Comparison of ENCODE assay signal across 8 cellular contexts in genomic region chr15:94327356-94327936, GRCh38.
DNase-seq lines count a peak whose midpoint lies in the region; ATAC-seq and TF ChIP-seq lines count a peak whose summit lies in the region.

No MANE protein-coding gene starts in this region.

- H3K9me3 Mint-ChIP-seq in natural killer cell, result no peaks in the 10 kb centered on the region
- H3K9me3 Mint-ChIP-seq in naive thymus-derived CD4-positive, alpha-beta T cell, result no peaks in the 10 kb centered on the region
- no peaks in the 10 kb centered on the region for H3K9me3 Mint-ChIP-seq in T-cell

- peak; percentile 77 for TF ChIP-seq CTCF in choroid plexus epithelial cell (conservative IDR thresholded peaks at IDR 0.05; ENCODE audit: low read depth, low read length)
- peak; percentile 75 for TF ChIP-seq CTCF in natural killer cell (IDR thresholded peaks at IDR 0.05)

- no peak overlapping the region for H3K27ac ChIP-seq in naive thymus-derived CD4-positive, alpha-beta T cell (ENCODE audit: low read depth, low read length)

- H3K4me1 Mint-ChIP-seq in natural killer cell (peaks cover 72 to 78% of the 10 kb centered on the region in 2 donors), T-cell (peaks cover 6 to 18% (median 8%) of the 10 kb centered on the region in 3 donors)
- H3K4me1 Mint-ChIP-seq in naive thymus-derived CD4-positive, alpha-beta T cell, result peaks cover 0 to 23% (median 4%) of the 10 kb centered on the region in 7 donors

- CTCF ChIA-PET in naive thymus-derived CD4-positive, alpha-beta T cell (lab: Charles Lee), result interaction anchor here (0.6 to 0.7 kb wide), 2 partner anchors 164 to 1297 kb away, joined by 3 read pairs; no protein-coding TSS in a partner anchor
- CTCF ChIA-PET in T-cell (lab: Charles Lee), result interaction anchor here in 1 of 2 donors (1.0 to 1.1 kb wide), 2 partner anchors 163 to 164 kb away, joined by 3 read pairs; no protein-coding TSS in a partner anchor

- POLR2A ChIA-PET in naive thymus-derived CD4-positive, alpha-beta T cell (lab: Charles Lee), result no interaction called here
- POLR2A ChIA-PET in T-cell (lab: Charles Lee), result no interaction called here

- H3K36me3 ChIP-seq in naive thymus-derived CD4-positive, alpha-beta T cell (ENCODE audit: control insufficient read depth in 2 of 3, insufficient read depth in 3 of 3, low read length in 3 of 3), result no peaks in the 10 kb centered on the region

- DNase-seq in Ammon's horn (ENCODE audit: low spot score) (peak; percentile 22), NCI-H2227 (lab: John Stamatoyannopoulos, UW; ENCODE audit: unreplicated experiment) (peak; percentile 49), choroid plexus epithelial cell (ENCODE audit: low read depth) (peak; percentile 69), natural killer cell (no peak), T-cell (no peak)
- no peak for DNase-seq in naive thymus-derived CD4-positive, alpha-beta T cell
- no peak for DNase-seq in NK-92 treated with Interleukin-12 subunit alpha and Interleukin-12 subunit beta, amount 100 ng/mL, for 24 hours (lab: John Stamatoyannopoulos, UW)

- peaks cover 0 to 8% of the 10 kb centered on the region in 2 donors for H3K4me1 ChIP-seq in naive thymus-derived CD4-positive, alpha-beta T cell (ENCODE audit: control insufficient read depth in 2 of 2, insufficient read depth in 2 of 2, low read length in 2 of 2)

- H3K9me3 ChIP-seq in naive thymus-derived CD4-positive, alpha-beta T cell (ENCODE audit: control insufficient read depth in 2 of 3, low read length in 3 of 3), result no peaks in the 10 kb centered on the region

- H3K27ac Mint-ChIP-seq in natural killer cell (peak overlapping the region; percentile 84 to 93), T-cell (no peak overlapping the region)
- no peak overlapping the region for H3K27ac Mint-ChIP-seq in naive thymus-derived CD4-positive, alpha-beta T cell

- no peaks in the 10 kb centered on the region for H3K27me3 ChIP-seq in naive thymus-derived CD4-positive, alpha-beta T cell (ENCODE audit: control insufficient read depth in 2 of 2, insufficient read depth in 2 of 2, low read length in 2 of 2)

- no peaks in the 10 kb centered on the region for H3K36me3 Mint-ChIP-seq in natural killer cell
- peaks cover 0 to 19% (median 16%) of the 10 kb centered on the region in 5 donors for H3K36me3 Mint-ChIP-seq in naive thymus-derived CD4-positive, alpha-beta T cell
- peaks cover 11% of the 10 kb centered on the region for H3K36me3 Mint-ChIP-seq in T-cell

- no peaks in the 10 kb centered on the region for H3K27me3 Mint-ChIP-seq in natural killer cell (ENCODE audit: low read depth in 2 of 2)
- no peaks in the 10 kb centered on the region for H3K27me3 Mint-ChIP-seq in naive thymus-derived CD4-positive, alpha-beta T cell
- H3K27me3 Mint-ChIP-seq in T-cell, result no peaks in the 10 kb centered on the region

- intact Hi-C loops in natural killer cell (cut with micrococcal nuclease), result loop anchor here (10.0 kb wide), 1 partner anchor 333 kb away; no protein-coding TSS in a partner anchor
- intact Hi-C loops in naive thymus-derived CD4-positive, alpha-beta T cell (cut with micrococcal nuclease), result loop anchor here in 1 of 2 donors (5.0 kb wide), 1 partner anchor 250 kb away; no protein-coding TSS in a partner anchor

- peak overlapping the region; percentile 72 for H3K4me3 Mint-ChIP-seq in natural killer cell
- no peak overlapping the region for H3K4me3 Mint-ChIP-seq in naive thymus-derived CD4-positive, alpha-beta T cell
- no peak overlapping the region for H3K4me3 Mint-ChIP-seq in T-cell

- ATAC-seq in GM19023 (IDR thresholded peaks at IDR 0.05; ENCODE audit: unreplicated experiment) (peak; percentile 39), natural killer cell (peak in 2 of 3 donors; percentile 20 to 54), T-cell (replicated peaks in 1 of 4) (no peak)
- no peak for ATAC-seq in naive thymus-derived CD4-positive, alpha-beta T cell

- H3K4me3 ChIP-seq in choroid plexus epithelial cell (ENCODE audit: low read depth, low read length), result no peak overlapping the region
- H3K4me3 ChIP-seq in naive thymus-derived CD4-positive, alpha-beta T cell (ENCODE audit: low read length), result no peak overlapping the region

Comparison
In these comparisons a context has a peak if more than half of its experiments do, and no peak if none do; other contexts are left out.
1. DNase-seq: peak in Ammon's horn (single experiment), NCI-H2227 (single experiment) and choroid plexus epithelial cell (single experiment); none in natural killer cell (single experiment), naive thymus-derived CD4-positive, alpha-beta T cell (0 of 9), T-cell (0 of 34) and NK-92 treated with Interleukin-12 subunit alpha and Interleukin-12 subunit beta, amount 100 ng/mL, for 24 hours (single experiment).
2. ATAC-seq: peak in GM19023 (single experiment) and natural killer cell (2 of 3); none in naive thymus-derived CD4-positive, alpha-beta T cell (single experiment) and T-cell (0 of 4).
3. H3K27ac Mint-ChIP-seq: peak in natural killer cell (2 of 2); none in naive thymus-derived CD4-positive, alpha-beta T cell (0 of 9) and T-cell (0 of 2).